In genomic region chr11:77402218-77402556, GRCh38 we compare ENCODE assay signal across 15 cellular contexts.
DNase-seq lines count a peak whose midpoint lies in the region; ATAC-seq and TF ChIP-seq lines count a peak whose summit lies in the region.
"Had no signal": no experiment of that assay in that cellular context is flagged by ENCODE, and none has a peak within 500 bp of the region (broad histone marks: within the 10 kb centered on the region; RNA-seq: fewer than 3 reads in every experiment).

No MANE protein-coding gene starts in this region.

- H3K79me2 ChIP-seq in PC-9 (ENCODE audit: low read depth): peaks cover 5% of the 10 kb centered on the region; the same call in 1 of the 2 replicates

- intact Hi-C loops in PC-9 (cut with micrococcal nuclease; ENCODE audit: unreplicated experiment): no loop called here

- TF ChIP-seq EP300 in Ishikawa (IDR thresholded peaks at IDR 0.05; ENCODE audit: borderline replicate concordance): no peak

- no TSS peak for BruUV-seq in PC-9 (replicated peaks; lab: Mats Ljungman, UMichigan)

- H3K9me2 ChIP-seq in PC-9 (ENCODE audit: insufficient read depth): no peaks in the 10 kb centered on the region

- in situ Hi-C loops in GM13976 (cut with MboI; ENCODE audit: low sequenced_read_pairs, unreplicated experiment): no loop called here

- POLR2A ChIA-PET in PC-9 (lab: Charles Lee; ENCODE audit: unreplicated experiment): no interaction called here

- H3K4me1 ChIP-seq in PC-9 (replicated peaks; ENCODE audit: insufficient read depth): peaks cover 17% of the 10 kb centered on the region
- H3K4me1 ChIP-seq in neutrophil (ENCODE audit: control insufficient read depth in 1 of 2, insufficient read depth in 1 of 2, low read depth in 1 of 2, low read length in 1 of 2): peaks cover 74 to 97% of the 10 kb centered on the region in 2 experiments
- no peaks in the 10 kb centered on the region for H3K4me1 ChIP-seq in right atrium auricular region

- H3K4me3 ChIP-seq in PC-9 (no peak overlapping the region), neutrophil (ENCODE audit: low read depth in 1 of 2, low read length in 1 of 2) (peak overlapping the region; percentile 6 to 23), right atrium auricular region (no peak overlapping the region)

- TF ChIP-seq RAD21 in Ishikawa (IDR thresholded peaks at IDR 0.05; ENCODE audit: low read depth): no peak

- no peaks in the 10 kb centered on the region for H3K27me3 ChIP-seq in PC-9 (ENCODE audit: insufficient read depth, low read depth)
- no peaks in the 10 kb centered on the region for H3K27me3 ChIP-seq in neutrophil
- H3K27me3 ChIP-seq in right atrium auricular region: no peaks in the 10 kb centered on the region
- H3K27me3 ChIP-seq: brain microvascular endothelial cell had no signal

- TF ChIP-seq CTCF in PC-9 (conservative IDR thresholded peaks at IDR 0.05) (no peak), neutrophil (IDR thresholded peaks at IDR 0.05) (no peak), right atrium auricular region (IDR thresholded peaks at IDR 0.05) (no peak), GM13976 (IDR thresholded peaks at IDR 0.05; ENCODE audit: borderline replicate concordance, control extremely low read depth, extremely low read depth, insufficient read depth, missing control alignments) (no peak)

- H3F3A ChIP-seq in PC-9 (ENCODE audit: insufficient read depth, low read depth): peaks cover 3% of the 10 kb centered on the region

- no peak for ATAC-seq in HG02938 (IDR thresholded peaks at IDR 0.05; ENCODE audit: unreplicated experiment)

- CTCF ChIA-PET in PC-9 (lab: Charles Lee): no interaction called here

- H3K36me3 ChIP-seq in PC-9 (ENCODE audit: low read depth) (no peaks in the 10 kb centered on the region), neutrophil (peaks cover 1% of the 10 kb centered on the region), right atrium auricular region (no peaks in the 10 kb centered on the region)
- H3K36me3 ChIP-seq: brain microvascular endothelial cell had no signal

- no peak overlapping the region for H3K27ac ChIP-seq in PC-9
- peak overlapping the region; percentile 95 for H3K27ac ChIP-seq in neutrophil
- no peak overlapping the region for H3K27ac ChIP-seq in right atrium auricular region
- H3K27ac ChIP-seq: brain microvascular endothelial cell had no signal

- 0 out of 2 replicates have a peak overlapping the region, but pooled peaks have one; percentile 2 for H3K4me2 ChIP-seq in PC-9

- H4K20me1 ChIP-seq in PC-9 (ENCODE audit: insufficient read depth): no peaks in the 10 kb centered on the region; the same call in 1 of the 2 replicates

- no peak overlapping the region for H2AFZ ChIP-seq in PC-9

- DNase-seq in NCI-H510A treated with DMSO at 0.1 percent for 48 hours (lab: John Stamatoyannopoulos, UW) (peak; percentile 59), NCI-H510A (lab: John Stamatoyannopoulos, UW) (no peak), PC-9 (no peak), right atrium auricular region (ENCODE audit: low spot score) (no peak), GM13976 (ENCODE audit: low spot score) (no peak)
- DNase-seq: activated T-cell treated with anti-CD3 and anti-CD28 coated beads for 4 hours, brain microvascular endothelial cell, dermis blood vessel endothelial cell, hypothalamus, left colon, posterior cingulate gyrus, T-helper 2 cell had no signal

- H3K9me3 ChIP-seq in PC-9 (ENCODE audit: insufficient read depth, low read depth) (no peaks in the 10 kb centered on the region), neutrophil (no peaks in the 10 kb centered on the region), right atrium auricular region (no peaks in the 10 kb centered on the region)

TF ChIP-seq in Ishikawa, 13 proteins besides CTCF, POLR2A, EP300 and RAD21:
- TF ChIP-seq TCF12 (IDR thresholded peaks at IDR 0.05; ENCODE audit: low read depth) (0 out of 2 replicates have a peak, but pooled peaks have one; percentile 7), CREB1 (IDR thresholded peaks at IDR 0.05; ENCODE audit: low read depth) (no peak)

Comparison
In these comparisons a context has a peak if more than half of its experiments do, and no peak if none do; other contexts are left out.
1. H3K4me3 ChIP-seq: peak in neutrophil (2 of 2); none in PC-9 (single experiment) and right atrium auricular region (0 of 2).